ENCODE assay signal across 20 cellular contexts in genomic region chr1:155236451-155236850, GRCh38. TPM values are rescaled to one million over a fixed set of nuclear protein-coding genes. Genes with fewer than 3 reads are reported as not detected.
A peak's percentile ranks its signal among the peaks of the same experiment; 100 is the strongest.
DNase-seq lines count a peak whose midpoint lies in the region; ATAC-seq, FAIRE-seq and TF ChIP-seq lines count a peak whose summit lies in the region.
"Had no signal": no experiment of that assay in that cellular context is flagged by ENCODE, and none has a peak within 500 bp of the region (broad histone marks: within the 10 kb centered on the region; RNA-seq: fewer than 3 reads in every experiment).

No MANE protein-coding gene starts in this region.

- H3K27ac ChIP-seq in HepG2 (ENCODE audit: extremely low read length, insufficient read depth, low read length) (no peak overlapping the region), right lobe of liver (no peak overlapping the region), gastroesophageal sphincter (no peak overlapping the region)
- H3K27ac ChIP-seq: ascending aorta, heart left ventricle, KMS-11, tibial artery had no signal

- no peak for TF ChIP-seq EP300 in HepG2 (IDR thresholded peaks at IDR 0.05; ENCODE audit: low read depth in 2 of 2, low read length in 2 of 2)
- no peak for TF ChIP-seq EP300 in HepG2 (CRISPR knock-in tag; IDR thresholded peaks at IDR 0.05; ENCODE audit: borderline replicate concordance)
- TF ChIP-seq EP300 in gastroesophageal sphincter (IDR thresholded peaks at IDR 0.05): no peak

- H3K4me1 ChIP-seq in HepG2 (ENCODE audit: insufficient read depth, low read length) (peaks cover 11% of the 10 kb centered on the region), right lobe of liver (peaks cover 0 to 6% (median 0%) of the 10 kb centered on the region in 4 donors), gastroesophageal sphincter (peaks cover 2 to 33% (median 11%) of the 10 kb centered on the region in 3 donors)

- no peak overlapping the region for H3K4me3 Mint-ChIP-seq in activated CD4-positive, alpha-beta memory T cell treated with anti-CD3 and anti-CD28 coated beads for 36 hours
- H3K4me3 Mint-ChIP-seq: activated naive CD4-positive, alpha-beta T cell treated with anti-CD3 and anti-CD28 coated beads, Interleukin-2, amount 50 U/mL, for 24 hours; activated T-cell treated with anti-CD3 and anti-CD28 coated beads, Interleukin-2, amount 50 U/mL, for 72 hours; stimulated activated naive CD8-positive, alpha-beta T cell treated with anti-CD3 and anti-CD28 coated beads, Interleukin-15, amount 100 ng/mL, for 72 hours had no signal

- peaks cover 27% of the 10 kb centered on the region for H3K4me1 Mint-ChIP-seq in activated CD4-positive, alpha-beta memory T cell treated with anti-CD3 and anti-CD28 coated beads for 36 hours (ENCODE audit: low read depth)

- H3K9me3 Mint-ChIP-seq in activated CD4-positive, alpha-beta memory T cell treated with anti-CD3 and anti-CD28 coated beads for 36 hours: no peaks in the 10 kb centered on the region
- H3K9me3 Mint-ChIP-seq: activated naive CD4-positive, alpha-beta T cell treated with anti-CD3 and anti-CD28 coated beads, Interleukin-2, amount 50 U/mL, for 24 hours; activated T-cell treated with anti-CD3 and anti-CD28 coated beads, Interleukin-2, amount 50 U/mL, for 72 hours; stimulated activated naive CD8-positive, alpha-beta T cell treated with anti-CD3 and anti-CD28 coated beads, Interleukin-15, amount 100 ng/mL, for 72 hours had no signal

- H3K36me3 Mint-ChIP-seq in activated CD4-positive, alpha-beta memory T cell treated with anti-CD3 and anti-CD28 coated beads for 36 hours: peaks cover 21% of the 10 kb centered on the region

- no peaks in the 10 kb centered on the region for H3K79me2 ChIP-seq in HepG2 (ENCODE audit: insufficient read depth, low read length)

- BruUV-seq in HepG2 (replicated peaks; lab: Mats Ljungman, UMichigan): no TSS peak

- WGBS in HepG2 (ENCODE audit: low lambda C conversion rate): 70% methylated on average over 5 of the region's 5 CpGs
- WGBS in right lobe of liver (ENCODE audit: insufficient coverage, low coverage, low lambda C conversion rate, missing lambda C conversion rate): 55% methylated on average over 4 of the region's 5 CpGs
- 80% methylated on average over 4 of the region's 5 CpGs; no CpG with 5 or more reads in 1 of the 2 donors for WGBS in gastroesophageal sphincter (ENCODE audit: low coverage in 1 of 2), 2 donors

- H3K36me3 ChIP-seq in HepG2 (replicated peaks in 1 of 2; ENCODE audit: control insufficient read depth in 1 of 2, insufficient read depth in 2 of 2, low read length in 2 of 2) (peaks cover 2 to 3% of the 10 kb centered on the region in 2 experiments; a peak in 1 of 5 replicates), right lobe of liver (peaks cover 0 to 7% (median 0%) of the 10 kb centered on the region in 4 donors), gastroesophageal sphincter (peaks cover 0 to 48% of the 10 kb centered on the region in 2 donors)

- ATAC-seq in HepG2: no peak
- no peak for ATAC-seq in right lobe of liver
- ATAC-seq in gastroesophageal sphincter: no peak
- ATAC-seq: activated T-cell treated with anti-CD3 and anti-CD28 coated beads, Interleukin-2, amount 50 U/mL, for 72 hours; heart left ventricle; stimulated activated naive CD8-positive, alpha-beta T cell treated with anti-CD3 and anti-CD28 coated beads, Interleukin-15, amount 100 ng/mL, for 72 hours had no signal

- in situ Hi-C loops in HepG2 (cut with HindIII; ENCODE audit: extremely low pct_ligation_motif_present, low pct_unique_long_range_greater_than_20kb): no loop called here

- TF ChIP-seq RAD21 in HepG2 (CRISPR knock-in tag; IDR thresholded peaks at IDR 0.05): no peak

- DNase-seq in HepG2 (ENCODE audit: low spot score): no peak
- no peak for DNase-seq in right lobe of liver
- DNase-seq in activated CD4-positive, alpha-beta memory T cell treated with anti-CD3 and anti-CD28 coated beads for 36 hours: no peak
- no peak for DNase-seq in activated T-cell treated with anti-CD3 and anti-CD28 coated beads, Interleukin-2, amount 50 U/mL, for 48 hours
- no peak for DNase-seq in HuH-7 (ENCODE audit: low spot score)
- DNase-seq: activated CD4-positive, CD25-positive, alpha-beta regulatory T cell treated with anti-CD3 and anti-CD28 coated beads, Interleukin-2, amount 50 U/mL, for 72 hours; activated T-cell treated with anti-CD3 and anti-CD28 coated beads, Interleukin-2, amount 50 U/mL, for 72 hours; central memory CD4-positive, alpha-beta T cell; EL; heart left ventricle; mesendoderm; NCI-H1048; NCI-H187; NCI-H69; stimulated activated naive CD8-positive, alpha-beta T cell treated with anti-CD3 and anti-CD28 coated beads, Interleukin-15, amount 100 ng/mL, for 72 hours; tibial artery had no signal

- no peak for TF ChIP-seq POLR2A in HepG2 (IDR thresholded peaks at IDR 0.05; ENCODE audit: insufficient read depth in 1 of 2, low read depth in 2 of 2, low read length in 2 of 2)
- TF ChIP-seq POLR2A in right lobe of liver (IDR thresholded peaks at IDR 0.05): no peak
- TF ChIP-seq POLR2A in gastroesophageal sphincter (IDR thresholded peaks at IDR 0.05): no peak

- no peak overlapping the region for H2AFZ ChIP-seq in HepG2 (ENCODE audit: low read length)

- no peaks in the 10 kb centered on the region for H3K27me3 Mint-ChIP-seq in activated CD4-positive, alpha-beta memory T cell treated with anti-CD3 and anti-CD28 coated beads for 36 hours
- H3K27me3 Mint-ChIP-seq: activated naive CD4-positive, alpha-beta T cell treated with anti-CD3 and anti-CD28 coated beads, Interleukin-2, amount 50 U/mL, for 24 hours; stimulated activated naive CD8-positive, alpha-beta T cell treated with anti-CD3 and anti-CD28 coated beads, Interleukin-15, amount 100 ng/mL, for 72 hours had no signal

- H3K27ac Mint-ChIP-seq in activated CD4-positive, alpha-beta memory T cell treated with anti-CD3 and anti-CD28 coated beads for 36 hours: peak overlapping the region; percentile 54
- H3K27ac Mint-ChIP-seq: activated T-cell treated with anti-CD3 and anti-CD28 coated beads, Interleukin-2, amount 50 U/mL, for 72 hours; stimulated activated naive CD8-positive, alpha-beta T cell treated with anti-CD3 and anti-CD28 coated beads, Interleukin-15, amount 100 ng/mL, for 72 hours had no signal

- FAIRE-seq in HepG2 (lab: Jason Lieb, UNC): no peak

- no peak overlapping the region for H3K4me2 ChIP-seq in HepG2 (ENCODE audit: low read depth, low read length)
- H3K4me2 ChIP-seq: KMS-11 had no signal

- TF ChIP-seq CTCF in HepG2 (CRISPR knock-in tag; IDR thresholded peaks at IDR 0.05) (no peak), right lobe of liver (IDR thresholded peaks at IDR 0.05) (no peak), gastroesophageal sphincter (IDR thresholded peaks at IDR 0.05) (no peak)

- H3K9me3 ChIP-seq in HepG2 (ENCODE audit: low read length) (no peaks in the 10 kb centered on the region), right lobe of liver (no peaks in the 10 kb centered on the region), gastroesophageal sphincter (no peaks in the 10 kb centered on the region)
- H3K9me3 ChIP-seq: ascending aorta, heart left ventricle, tibial artery had no signal

- H4K20me1 ChIP-seq in HepG2 (ENCODE audit: insufficient read depth, low read length): no peaks in the 10 kb centered on the region

- H3K27me3 ChIP-seq in HepG2 (ENCODE audit: control insufficient read depth in 1 of 2, insufficient read depth in 2 of 2, low read length in 2 of 2): no peaks in the 10 kb centered on the region
- no peaks in the 10 kb centered on the region for H3K27me3 ChIP-seq in right lobe of liver
- H3K27me3 ChIP-seq in gastroesophageal sphincter: no peaks in the 10 kb centered on the region
- H3K27me3 ChIP-seq: ascending aorta, heart left ventricle, tibial artery had no signal

- H3K4me3 ChIP-seq in HepG2 (replicated peaks in 1 of 3; ENCODE audit: insufficient read depth in 1 of 3, low read depth in 2 of 3, low read length in 3 of 3) (no peak overlapping the region), right lobe of liver (no peak overlapping the region), gastroesophageal sphincter (no peak overlapping the region)
- H3K4me3 ChIP-seq: ascending aorta, heart left ventricle, tibial artery had no signal

- no peak overlapping the region for H3K9ac ChIP-seq in HepG2 (ENCODE audit: insufficient read depth, low read depth, low read length)
- H3K9ac ChIP-seq: KMS-11 had no signal

- intact Hi-C loops in HepG2 (cut with micrococcal nuclease; ENCODE audit: unreplicated experiment) (no loop called here), right lobe of liver (cut with DNase I) (no loop called here)
- intact Hi-C loops in activated CD4-positive, alpha-beta memory T cell treated with anti-CD3 and anti-CD28 coated beads for 36 hours (cut with micrococcal nuclease): no loop called here

- POLR2A ChIA-PET in HepG2 (lab: Yijun Ruan, JAX): no interaction called here
- POLR2A ChIA-PET in activated CD4-positive, alpha-beta memory T cell treated with anti-CD3 and anti-CD28 coated beads for 36 hours (lab: Charles Lee): no interaction called here

- CTCF ChIA-PET in HepG2 (lab: Yijun Ruan, JAX; ENCODE audit: low intra/inter-chr PET ratio, low total read pairs): no interaction called here
- CTCF ChIA-PET in activated CD4-positive, alpha-beta memory T cell treated with anti-CD3 and anti-CD28 coated beads for 36 hours (lab: Charles Lee): interaction anchor here (0.7 to 1.0 kb wide), 2 partner anchors 14 to 28 kb away, joined by 3 read pairs; no protein-coding TSS in a partner anchor

RNA-seq across cellular contexts. Expression of gene ENTREP3, which starts 18.8 kb away (rescaled TPM):
- total RNA-seq in HepG2 (2016; rRNA removed; fragmentation: Illumina TruSeq; extraction: Trizol) (4.1 and 6.2 TPM in 2 replicates), right lobe of liver (10 to 100 TPM in 2 of 6 experiments, 1 to 10 TPM in 4; 7.2 to 13.0 (median 9.6) TPM), gastroesophageal sphincter (10 to 100 TPM; 11.4 to 35.3 (median 22.1) TPM)
- 3.6 and 4.8 TPM in 2 replicates for total RNA-seq in HepG2 (2016; cell fraction: cytosol; rRNA removed; fragmentation: Illumina TruSeq; extraction: Trizol; ENCODE audit: low read depth)
- 3.2 and 5.5 TPM in 2 replicates for total RNA-seq in HepG2 (2016; cell fraction: insoluble cytoplasmic fraction; rRNA removed; fragmentation: Illumina TruSeq; extraction: Trizol)
- total RNA-seq in HepG2 (2016; cell fraction: membrane; rRNA removed; fragmentation: Illumina TruSeq; extraction: Trizol): 12.9 and 13.0 TPM in 2 replicates
- total RNA-seq in HepG2 (2016; cell fraction: nucleus; rRNA removed; fragmentation: Illumina TruSeq; extraction: Trizol): 6.9 and 8.6 TPM in 2 replicates
- polyA plus RNA-seq in HepG2 (2011; rRNA removed): 9.9 and 11.9 TPM in 2 replicates
- 7.8 and 10.3 TPM in 2 replicates for polyA plus RNA-seq in HepG2 (2011; cell fraction: cytosol; rRNA removed)
- 18.3 and 21.0 TPM in 2 replicates for polyA plus RNA-seq in HepG2 (2011; cell fraction: nucleus; rRNA removed)
- 18.4 and 22.0 TPM in 2 replicates for polyA plus RNA-seq in HepG2 (2012)
- polyA plus RNA-seq in HepG2 (2016; cell fraction: cytosol; fragmentation: Illumina TruSeq; extraction: Trizol; ENCODE audit: low read depth): 22.1 and 24.0 TPM in 2 replicates
- 19.7 and 25.6 TPM in 2 replicates for polyA plus RNA-seq in HepG2 (2016; cell fraction: insoluble cytoplasmic fraction; fragmentation: Illumina TruSeq; extraction: Trizol; ENCODE audit: low read depth)
- polyA plus RNA-seq in HepG2 (2016; cell fraction: membrane; fragmentation: Illumina TruSeq; extraction: Trizol; ENCODE audit: low read depth): 49.9 and 57.1 TPM in 2 replicates
- polyA plus RNA-seq in HepG2 (2016; cell fraction: nucleus; fragmentation: Illumina TruSeq; extraction: Trizol; ENCODE audit: insufficient read depth, low read depth): 28.1 and 33.5 TPM in 2 replicates
- polyA minus RNA-seq in HepG2 (2011; rRNA and poly(A)+ RNA removed; ENCODE audit: low replicate concordance): 7.5 and 12.8 TPM in 2 replicates
- 8.1 and 9.3 TPM in 2 replicates for polyA minus RNA-seq in HepG2 (2011; cell fraction: cytosol; rRNA and poly(A)+ RNA removed)
- 3.7 and 4.4 TPM in 2 replicates for polyA minus RNA-seq in HepG2 (2011; cell fraction: nucleus; rRNA and poly(A)+ RNA removed)
- total RNA-seq in activated CD4-positive, alpha-beta memory T cell treated with anti-CD3 and anti-CD28 coated beads for 36 hours: 10 to 100 TPM; 32.9 to 34.1 TPM

RNA-seq across cellular contexts. Expression of gene SCAMP3, which starts 25.7 kb away (rescaled TPM):
- total RNA-seq in HepG2 (2016; rRNA removed; fragmentation: Illumina TruSeq; extraction: Trizol): 27.0 and 46.8 TPM in 2 replicates
- total RNA-seq in HepG2 (2016; cell fraction: cytosol; rRNA removed; fragmentation: Illumina TruSeq; extraction: Trizol; ENCODE audit: low read depth): 16.4 and 20.0 TPM in 2 replicates
- 29.6 and 44.4 TPM in 2 replicates for total RNA-seq in HepG2 (2016; cell fraction: insoluble cytoplasmic fraction; rRNA removed; fragmentation: Illumina TruSeq; extraction: Trizol)
- total RNA-seq in HepG2 (2016; cell fraction: membrane; rRNA removed; fragmentation: Illumina TruSeq; extraction: Trizol): 22.9 and 28.4 TPM in 2 replicates
- 37.1 and 38.5 TPM in 2 replicates for total RNA-seq in HepG2 (2016; cell fraction: nucleus; rRNA removed; fragmentation: Illumina TruSeq; extraction: Trizol)
- polyA plus RNA-seq in HepG2 (2011; rRNA removed): 83.3 and 92.5 TPM in 2 replicates
- polyA plus RNA-seq in HepG2 (2011; cell fraction: cytosol; rRNA removed): 94.5 and 95.0 TPM in 2 replicates
- polyA plus RNA-seq in HepG2 (2011; cell fraction: nucleus; rRNA removed): 74.3 and 75.6 TPM in 2 replicates
- polyA plus RNA-seq in HepG2 (2012): 30.4 and 37.1 TPM in 2 replicates
- polyA plus RNA-seq in HepG2 (2016; cell fraction: cytosol; fragmentation: Illumina TruSeq; extraction: Trizol; ENCODE audit: low read depth): 28.3 and 28.6 TPM in 2 replicates
- polyA plus RNA-seq in HepG2 (2016; cell fraction: insoluble cytoplasmic fraction; fragmentation: Illumina TruSeq; extraction: Trizol; ENCODE audit: low read depth): 45.8 and 52.3 TPM in 2 replicates
- 37.1 and 38.2 TPM in 2 replicates for polyA plus RNA-seq in HepG2 (2016; cell fraction: membrane; fragmentation: Illumina TruSeq; extraction: Trizol; ENCODE audit: low read depth)
- 82.5 and 83.5 TPM in 2 replicates for polyA plus RNA-seq in HepG2 (2016; cell fraction: nucleus; fragmentation: Illumina TruSeq; extraction: Trizol; ENCODE audit: insufficient read depth, low read depth)
- polyA minus RNA-seq in HepG2 (2011; rRNA and poly(A)+ RNA removed; ENCODE audit: low replicate concordance): 118 and 271 TPM in 2 replicates
- 33.3 and 39.4 TPM in 2 replicates for polyA minus RNA-seq in HepG2 (2011; cell fraction: cytosol; rRNA and poly(A)+ RNA removed)
- polyA minus RNA-seq in HepG2 (2011; cell fraction: nucleus; rRNA and poly(A)+ RNA removed): 16.9 and 21.4 TPM in 2 replicates
- total RNA-seq in right lobe of liver: 10 to 100 TPM; 27.9 to 63.4 (median 29.2) TPM
- total RNA-seq in activated CD4-positive, alpha-beta memory T cell treated with anti-CD3 and anti-CD28 coated beads for 36 hours: 10 to 100 TPM; 89.6 to 91.7 TPM
- total RNA-seq in gastroesophageal sphincter: 10 to 100 TPM; 28.1 to 44.4 (median 36.8) TPM

RNA-seq across cellular contexts. Expression of gene MTX1, which starts 28.0 kb away (rescaled TPM):
- total RNA-seq in HepG2 (2016; rRNA removed; fragmentation: Illumina TruSeq; extraction: Trizol): 64.5 and 71.5 TPM in 2 replicates
- total RNA-seq in HepG2 (2016; cell fraction: cytosol; rRNA removed; fragmentation: Illumina TruSeq; extraction: Trizol; ENCODE audit: low read depth): 20.6 and 22.4 TPM in 2 replicates
- total RNA-seq in HepG2 (2016; cell fraction: insoluble cytoplasmic fraction; rRNA removed; fragmentation: Illumina TruSeq; extraction: Trizol): 65.0 and 76.3 TPM in 2 replicates
- total RNA-seq in HepG2 (2016; cell fraction: membrane; rRNA removed; fragmentation: Illumina TruSeq; extraction: Trizol): 23.2 and 26.5 TPM in 2 replicates
- 35.2 and 36.8 TPM in 2 replicates for total RNA-seq in HepG2 (2016; cell fraction: nucleus; rRNA removed; fragmentation: Illumina TruSeq; extraction: Trizol)
- polyA plus RNA-seq in HepG2 (2011; rRNA removed): 72.6 and 85.1 TPM in 2 replicates
- polyA plus RNA-seq in HepG2 (2011; cell fraction: cytosol; rRNA removed): 61.1 and 90.3 TPM in 2 replicates
- polyA plus RNA-seq in HepG2 (2011; cell fraction: nucleus; rRNA removed): 55.1 and 59.0 TPM in 2 replicates
- polyA plus RNA-seq in HepG2 (2012): 37.3 and 38.1 TPM in 2 replicates
- polyA plus RNA-seq in HepG2 (2016; cell fraction: cytosol; fragmentation: Illumina TruSeq; extraction: Trizol; ENCODE audit: low read depth): 25.0 and 25.6 TPM in 2 replicates
- 73.9 and 74.4 TPM in 2 replicates for polyA plus RNA-seq in HepG2 (2016; cell fraction: insoluble cytoplasmic fraction; fragmentation: Illumina TruSeq; extraction: Trizol; ENCODE audit: low read depth)
- polyA plus RNA-seq in HepG2 (2016; cell fraction: membrane; fragmentation: Illumina TruSeq; extraction: Trizol; ENCODE audit: low read depth): 19.9 and 21.6 TPM in 2 replicates
- polyA plus RNA-seq in HepG2 (2016; cell fraction: nucleus; fragmentation: Illumina TruSeq; extraction: Trizol; ENCODE audit: insufficient read depth, low read depth): 49.3 and 57.4 TPM in 2 replicates
- polyA minus RNA-seq in HepG2 (2011; rRNA and poly(A)+ RNA removed; ENCODE audit: low replicate concordance): 129 and 176 TPM in 2 replicates
- polyA minus RNA-seq in HepG2 (2011; cell fraction: cytosol; rRNA and poly(A)+ RNA removed): 27.0 and 36.4 TPM in 2 replicates
- polyA minus RNA-seq in HepG2 (2011; cell fraction: nucleus; rRNA and poly(A)+ RNA removed): 23.9 and 27.6 TPM in 2 replicates
- 10 to 100 TPM; 20.0 to 50.7 (median 23.9) TPM for total RNA-seq in right lobe of liver
- 10 to 100 TPM; 45.2 to 47.9 TPM for total RNA-seq in activated CD4-positive, alpha-beta memory T cell treated with anti-CD3 and anti-CD28 coated beads for 36 hours
- 10 to 100 TPM; 28.3 to 36.0 (median 32.6) TPM for total RNA-seq in gastroesophageal sphincter

RNA-seq across cellular contexts. Expression of gene THBS3, which starts 28.8 kb away (rescaled TPM):
- total RNA-seq in HepG2 (2016; rRNA removed; fragmentation: Illumina TruSeq; extraction: Trizol) (0.39 and 0.86 TPM in 2 replicates), right lobe of liver (10 to 100 TPM in 3 of 6 experiments, 1 to 10 TPM in 3; 4.0 to 14.4 (median 10.5) TPM), gastroesophageal sphincter (10 to 100 TPM; 17.9 to 25.6 (median 20.1) TPM)
- total RNA-seq in HepG2 (2016; cell fraction: cytosol; rRNA removed; fragmentation: Illumina TruSeq; extraction: Trizol; ENCODE audit: low read depth): 0.30 TPM in 1 of 2 replicates, not detected in the other
- total RNA-seq in HepG2 (2016; cell fraction: insoluble cytoplasmic fraction; rRNA removed; fragmentation: Illumina TruSeq; extraction: Trizol): 0.77 and 0.95 TPM in 2 replicates
- 0.22 and 0.45 TPM in 2 replicates for total RNA-seq in HepG2 (2016; cell fraction: membrane; rRNA removed; fragmentation: Illumina TruSeq; extraction: Trizol)
- 0.94 and 1.8 TPM in 2 replicates for total RNA-seq in HepG2 (2016; cell fraction: nucleus; rRNA removed; fragmentation: Illumina TruSeq; extraction: Trizol)
- 3.6 and 4.4 TPM in 2 replicates for polyA plus RNA-seq in HepG2 (2011; rRNA removed)
- polyA plus RNA-seq in HepG2 (2011; cell fraction: cytosol; rRNA removed): 1.5 and 1.8 TPM in 2 replicates
- 19.9 and 26.8 TPM in 2 replicates for polyA plus RNA-seq in HepG2 (2011; cell fraction: nucleus; rRNA removed)
- 2.1 and 2.4 TPM in 2 replicates for polyA plus RNA-seq in HepG2 (2012)
- polyA plus RNA-seq in HepG2 (2016; cell fraction: cytosol; fragmentation: Illumina TruSeq; extraction: Trizol; ENCODE audit: low read depth): 0.14 and 0.26 TPM in 2 replicates
- polyA plus RNA-seq in HepG2 (2016; cell fraction: insoluble cytoplasmic fraction; fragmentation: Illumina TruSeq; extraction: Trizol; ENCODE audit: low read depth): 0.29 and 0.60 TPM in 2 replicates
- 0.10 and 0.31 TPM in 2 replicates for polyA plus RNA-seq in HepG2 (2016; cell fraction: membrane; fragmentation: Illumina TruSeq; extraction: Trizol; ENCODE audit: low read depth)
- 3.1 and 4.9 TPM in 2 replicates for polyA plus RNA-seq in HepG2 (2016; cell fraction: nucleus; fragmentation: Illumina TruSeq; extraction: Trizol; ENCODE audit: insufficient read depth, low read depth)
- polyA minus RNA-seq in HepG2 (2011; rRNA and poly(A)+ RNA removed; ENCODE audit: low replicate concordance): 2.9 and 6.9 TPM in 2 replicates
- 1.4 and 1.5 TPM in 2 replicates for polyA minus RNA-seq in HepG2 (2011; cell fraction: cytosol; rRNA and poly(A)+ RNA removed)
- polyA minus RNA-seq in HepG2 (2011; cell fraction: nucleus; rRNA and poly(A)+ RNA removed): 2.7 and 3.4 TPM in 2 replicates
- total RNA-seq in activated CD4-positive, alpha-beta memory T cell treated with anti-CD3 and anti-CD28 coated beads for 36 hours: 10 to 100 TPM; 15.6 to 17.3 TPM

RNA-seq across cellular contexts. Expression of gene CLK2, which starts 36.9 kb away (rescaled TPM):
- 10.1 and 20.1 TPM in 2 replicates for total RNA-seq in HepG2 (2016; rRNA removed; fragmentation: Illumina TruSeq; extraction: Trizol)
- total RNA-seq in HepG2 (2016; cell fraction: cytosol; rRNA removed; fragmentation: Illumina TruSeq; extraction: Trizol; ENCODE audit: low read depth): 8.5 and 11.8 TPM in 2 replicates
- total RNA-seq in HepG2 (2016; cell fraction: insoluble cytoplasmic fraction; rRNA removed; fragmentation: Illumina TruSeq; extraction: Trizol): 10.6 and 19.2 TPM in 2 replicates
- 9.3 and 12.0 TPM in 2 replicates for total RNA-seq in HepG2 (2016; cell fraction: membrane; rRNA removed; fragmentation: Illumina TruSeq; extraction: Trizol)
- 23.9 and 32.6 TPM in 2 replicates for total RNA-seq in HepG2 (2016; cell fraction: nucleus; rRNA removed; fragmentation: Illumina TruSeq; extraction: Trizol)
- 73.5 and 74.0 TPM in 2 replicates for polyA plus RNA-seq in HepG2 (2011; rRNA removed)
- 23.9 and 24.4 TPM in 2 replicates for polyA plus RNA-seq in HepG2 (2011; cell fraction: cytosol; rRNA removed)
- polyA plus RNA-seq in HepG2 (2011; cell fraction: nucleus; rRNA removed): 317 and 392 TPM in 2 replicates
- polyA plus RNA-seq in HepG2 (2012): 31.3 and 32.7 TPM in 2 replicates
- 3.0 and 3.3 TPM in 2 replicates for polyA plus RNA-seq in HepG2 (2016; cell fraction: cytosol; fragmentation: Illumina TruSeq; extraction: Trizol; ENCODE audit: low read depth)
- 15.8 and 17.9 TPM in 2 replicates for polyA plus RNA-seq in HepG2 (2016; cell fraction: insoluble cytoplasmic fraction; fragmentation: Illumina TruSeq; extraction: Trizol; ENCODE audit: low read depth)
- 7.6 TPM in 2 replicates for polyA plus RNA-seq in HepG2 (2016; cell fraction: membrane; fragmentation: Illumina TruSeq; extraction: Trizol; ENCODE audit: low read depth)
- 110 and 120 TPM in 2 replicates for polyA plus RNA-seq in HepG2 (2016; cell fraction: nucleus; fragmentation: Illumina TruSeq; extraction: Trizol; ENCODE audit: insufficient read depth, low read depth)
- 47.2 and 97.7 TPM in 2 replicates for polyA minus RNA-seq in HepG2 (2011; rRNA and poly(A)+ RNA removed; ENCODE audit: low replicate concordance)
- polyA minus RNA-seq in HepG2 (2011; cell fraction: cytosol; rRNA and poly(A)+ RNA removed): 12.4 and 13.9 TPM in 2 replicates
- 94.1 and 94.6 TPM in 2 replicates for polyA minus RNA-seq in HepG2 (2011; cell fraction: nucleus; rRNA and poly(A)+ RNA removed)
- total RNA-seq in right lobe of liver: 10 to 100 TPM; 10.4 to 29.2 (median 20.2) TPM
- 10 to 100 TPM; 62.0 to 68.1 TPM for total RNA-seq in activated CD4-positive, alpha-beta memory T cell treated with anti-CD3 and anti-CD28 coated beads for 36 hours
- total RNA-seq in gastroesophageal sphincter: 10 to 100 TPM; 14.4 to 51.4 (median 32.9) TPM
